In genomic region chr2:178208817-178209216, GRCh38 we compare ENCODE assay signal across 1 cellular context.
TF ChIP-seq lines count a peak whose summit lies in the region.

No MANE protein-coding gene starts in this region.

TF ChIP-seq in WTC11, 78 proteins besides CTCF, POLR2A, EP300 and RAD21 (continued from another document):
- TF ChIP-seq HMGXB4 (CRISPR knock-in tag; IDR thresholded peaks at IDR 0.05) (no peak), ATF6 (CRISPR knock-in tag; IDR thresholded peaks at IDR 0.05) (no peak), MAX (CRISPR knock-in tag; IDR thresholded peaks at IDR 0.05) (no peak), ZNF263 (CRISPR knock-in tag; IDR thresholded peaks at IDR 0.05; ENCODE audit: low read depth) (no peak), ZNF416 (CRISPR knock-in tag; IDR thresholded peaks at IDR 0.05) (no peak), GTF2I (CRISPR knock-in tag; conservative IDR thresholded peaks at IDR 0.05) (no peak), EMX1 (CRISPR knock-in tag; IDR thresholded peaks at IDR 0.05) (no peak), FOXP4 (CRISPR knock-in tag; IDR thresholded peaks at IDR 0.05) (no peak), KAT7 (CRISPR knock-in tag; IDR thresholded peaks at IDR 0.05; ENCODE audit: borderline replicate concordance) (no peak), TEAD4 (CRISPR knock-in tag; IDR thresholded peaks at IDR 0.05) (no peak)
